Comparison of ENCODE assay signal across 11 cellular contexts in genomic region chr15:66401130-66402021, GRCh38. TPM values are rescaled to one million over a fixed set of nuclear protein-coding genes. Genes with fewer than 3 reads are reported as not detected.
A peak's percentile ranks its signal among the peaks of the same experiment; 100 is the strongest.
DNase-seq lines count a peak whose midpoint lies in the region; ATAC-seq and TF ChIP-seq lines count a peak whose summit lies in the region.
"Had no signal": no experiment of that assay in that cellular context is flagged by ENCODE, and none has a peak within 500 bp of the region (broad histone marks: within the 10 kb centered on the region; RNA-seq: fewer than 3 reads in every experiment).

No MANE protein-coding gene starts in this region.

- H2AFZ ChIP-seq in OCI-LY1 (ENCODE audit: low read length) (no peak overlapping the region), mammary epithelial cell (ENCODE audit: low read depth, low read length) (no peak overlapping the region)

- H3K9me2 ChIP-seq in OCI-LY1 (ENCODE audit: low read depth, low read length) = no peaks in the 10 kb centered on the region

- CTCF ChIA-PET in activated CD4-positive, alpha-beta T cell treated with anti-CD3 and anti-CD28 coated beads, Interleukin-2, amount 10 ng/mL, durations not matched to agents 7 days and 5 days (lab: Charles Lee) = interaction anchor here (0.5 to 1.5 kb wide), 8 partner anchors 10 to 573 kb away, joined by 3 to 4 read pairs (median 3); no protein-coding TSS in a partner anchor
- CTCF ChIA-PET in mammary epithelial cell (lab: Charles Lee; ENCODE audit: low non-redundant PET) = no interaction called here

- DNase-seq in activated CD4-positive, alpha-beta T cell treated with anti-CD3 and anti-CD28 coated beads, Interleukin-2, amount 10 ng/mL, durations not matched to agents 7 days and 5 days = peak; percentile 34
- no peak for DNase-seq in activated CD4-positive, alpha-beta T cell treated with anti-CD3 and anti-CD28 coated beads for 48 hours
- peak; percentile 52 for DNase-seq in mammary epithelial cell
- no peak for DNase-seq in stimulated activated effector memory CD8-positive, alpha-beta T cell treated with anti-CD3 and anti-CD28 coated beads, Interleukin-12 subunit alpha, Interleukin-12 subunit beta, amount 100 ng/mL, for 72 hours (ENCODE audit: low spot score in 2 of 2)
- DNase-seq in GM10266 (ENCODE audit: extremely low spot score) = no peak
- DNase-seq in NCI-H2171 treated with DMSO at 0.1 percent for 48 hours (lab: John Stamatoyannopoulos, UW) = no peak
- no peak for DNase-seq in NCI-H2196 (lab: John Stamatoyannopoulos, UW; ENCODE audit: unreplicated experiment)
- DNase-seq: NCI-H1105, T-helper 9 cell had no signal

- H3K9me3 ChIP-seq in OCI-LY1 (ENCODE audit: low read length) (no peaks in the 10 kb centered on the region), mammary epithelial cell (replicated peaks; ENCODE audit: insufficient read depth, low read length) (no peaks in the 10 kb centered on the region)
- H3K9me3 ChIP-seq: right atrium auricular region had no signal

- H3K27ac ChIP-seq in OCI-LY1 (ENCODE audit: low read depth, low read length, poor library complexity, severe bottlenecking) (peak overlapping the region; percentile 67), mammary epithelial cell (ENCODE audit: insufficient read depth, low read depth, low read length) (no peak overlapping the region)
- H3K27ac ChIP-seq: right atrium auricular region had no signal

- H3K9me3 Mint-ChIP-seq in activated CD4-positive, alpha-beta T cell treated with anti-CD3 and anti-CD28 coated beads, Interleukin-2, amount 10 ng/mL, durations not matched to agents 7 days and 5 days = no peaks in the 10 kb centered on the region
- no peaks in the 10 kb centered on the region for H3K9me3 Mint-ChIP-seq in stimulated activated effector memory CD8-positive, alpha-beta T cell treated with anti-CD3 and anti-CD28 coated beads, Interleukin-12 subunit alpha, Interleukin-12 subunit beta, amount 100 ng/mL, for 72 hours

- H3K4me1 ChIP-seq in OCI-LY1 (ENCODE audit: insufficient read depth, low read length, severe bottlenecking) (peaks cover 64% of the 10 kb centered on the region), mammary epithelial cell (ENCODE audit: insufficient read depth, low read length) (peaks cover 22% of the 10 kb centered on the region)

- peaks cover 22% of the 10 kb centered on the region for H3K36me3 ChIP-seq in OCI-LY1 (ENCODE audit: insufficient read depth, low read length)
- peaks cover 3% of the 10 kb centered on the region for H3K36me3 ChIP-seq in mammary epithelial cell (ENCODE audit: insufficient read depth, low read length)
- H3K36me3 ChIP-seq: right atrium auricular region had no signal

- in situ Hi-C loops in mammary epithelial cell (cut with MboI; ENCODE audit: low sequenced_read_pairs in 2 of 2) = no loop called here

- H3K9ac ChIP-seq in OCI-LY1 (ENCODE audit: low read length) = peak overlapping the region; percentile 20; the same call in 1 of the 2 replicates
- H3K9ac ChIP-seq in mammary epithelial cell (ENCODE audit: insufficient read depth, low read length) = no peak overlapping the region

- peaks cover 34% of the 10 kb centered on the region for H3K36me3 Mint-ChIP-seq in activated CD4-positive, alpha-beta T cell treated with anti-CD3 and anti-CD28 coated beads, Interleukin-2, amount 10 ng/mL, durations not matched to agents 7 days and 5 days (ENCODE audit: low read depth)
- H3K36me3 Mint-ChIP-seq in stimulated activated effector memory CD8-positive, alpha-beta T cell treated with anti-CD3 and anti-CD28 coated beads, Interleukin-12 subunit alpha, Interleukin-12 subunit beta, amount 100 ng/mL, for 72 hours = peaks cover 61% of the 10 kb centered on the region

- no peaks in the 10 kb centered on the region for H3K27me3 Mint-ChIP-seq in activated CD4-positive, alpha-beta T cell treated with anti-CD3 and anti-CD28 coated beads, Interleukin-2, amount 10 ng/mL, durations not matched to agents 7 days and 5 days

- H3K27me3 ChIP-seq in OCI-LY1 (ENCODE audit: insufficient read depth, low read length) (no peaks in the 10 kb centered on the region), mammary epithelial cell (ENCODE audit: insufficient read depth, low read length) (no peaks in the 10 kb centered on the region)
- H3K27me3 ChIP-seq: right atrium auricular region had no signal

- TF ChIP-seq CTCF in OCI-LY1 (IDR thresholded peaks at IDR 0.05; ENCODE audit: low read length) (peak; percentile 18; the same call in 1 of the 2 replicates), mammary epithelial cell (conservative IDR thresholded peaks at IDR 0.05 in 1 of 2, IDR thresholded peaks at IDR 0.05 in 1 of 2; ENCODE audit: extremely low read depth in 1 of 2, insufficient read depth in 1 of 2, low read depth in 1 of 2, low read length in 2 of 2) (no peak), GM10266 (IDR thresholded peaks at IDR 0.05; ENCODE audit: control insufficient read depth, insufficient read depth, low read depth, missing control alignments) (no peak)

- H3K4me1 Mint-ChIP-seq in activated CD4-positive, alpha-beta T cell treated with anti-CD3 and anti-CD28 coated beads, Interleukin-2, amount 10 ng/mL, durations not matched to agents 7 days and 5 days = peaks cover 80% of the 10 kb centered on the region
- H3K4me1 Mint-ChIP-seq in stimulated activated effector memory CD8-positive, alpha-beta T cell treated with anti-CD3 and anti-CD28 coated beads, Interleukin-12 subunit alpha, Interleukin-12 subunit beta, amount 100 ng/mL, for 72 hours = peaks cover 66% of the 10 kb centered on the region

- dilution Hi-C loops in mammary epithelial cell (cut with HindIII; ENCODE audit: low sequenced_read_pairs) = loop anchor here (5.0 kb wide), 1 partner anchor 84 kb away; no protein-coding TSS in a partner anchor

- no peaks in the 10 kb centered on the region for H4K20me1 ChIP-seq in OCI-LY1 (ENCODE audit: insufficient read depth, low read length)
- peaks cover 12% of the 10 kb centered on the region for H4K20me1 ChIP-seq in mammary epithelial cell (ENCODE audit: insufficient read depth, low read length)

- 99% methylated on average over 8 of the region's 8 CpGs for WGBS in mammary epithelial cell (ENCODE audit: low coverage, missing lambda C conversion rate)

- H3K27ac Mint-ChIP-seq in activated CD4-positive, alpha-beta T cell treated with anti-CD3 and anti-CD28 coated beads, Interleukin-2, amount 10 ng/mL, durations not matched to agents 7 days and 5 days = peak overlapping the region; percentile 83
- peak overlapping the region; percentile 41 for H3K27ac Mint-ChIP-seq in stimulated activated effector memory CD8-positive, alpha-beta T cell treated with anti-CD3 and anti-CD28 coated beads, Interleukin-12 subunit alpha, Interleukin-12 subunit beta, amount 100 ng/mL, for 72 hours

- peak overlapping the region; percentile 36 for H3K4me3 ChIP-seq in OCI-LY1 (ENCODE audit: low read depth, low read length, poor library complexity, severe bottlenecking)
- no peak overlapping the region for H3K4me3 ChIP-seq in mammary epithelial cell (replicated peaks in 1 of 3; ENCODE audit: insufficient read depth in 1 of 3, low read depth in 2 of 3, low read length in 3 of 3)
- H3K4me3 ChIP-seq: right atrium auricular region had no signal

- intact Hi-C loops in mammary epithelial cell (cut with micrococcal nuclease) = no loop called here

- no peaks in the 10 kb centered on the region for H3F3A ChIP-seq in OCI-LY1 (ENCODE audit: insufficient read depth, low read length)

- peak overlapping the region; percentile 59 for H3K4me3 Mint-ChIP-seq in activated CD4-positive, alpha-beta T cell treated with anti-CD3 and anti-CD28 coated beads, Interleukin-2, amount 10 ng/mL, durations not matched to agents 7 days and 5 days
- peak overlapping the region; percentile 63 for H3K4me3 Mint-ChIP-seq in stimulated activated effector memory CD8-positive, alpha-beta T cell treated with anti-CD3 and anti-CD28 coated beads, Interleukin-12 subunit alpha, Interleukin-12 subunit beta, amount 100 ng/mL, for 72 hours

- POLR2A ChIA-PET in activated CD4-positive, alpha-beta T cell treated with anti-CD3 and anti-CD28 coated beads, Interleukin-2, amount 10 ng/mL, durations not matched to agents 7 days and 5 days (lab: Charles Lee) = interaction anchor here (0.7 kb wide), 1 partner anchor 27 kb away, joined by 4 read pairs; no protein-coding TSS in a partner anchor

- H3K4me2 ChIP-seq in OCI-LY1 (ENCODE audit: low read length) (peak overlapping the region; percentile 58), mammary epithelial cell (ENCODE audit: insufficient read depth, low read depth, low read length) (peak overlapping the region; percentile 23)

- ATAC-seq in stimulated activated effector memory CD8-positive, alpha-beta T cell treated with anti-CD3 and anti-CD28 coated beads, Interleukin-12 subunit alpha, Interleukin-12 subunit beta, amount 100 ng/mL, for 72 hours = peak; percentile 49

- BruUV-seq in mammary epithelial cell (replicated peaks; lab: Mats Ljungman, UMichigan) = no TSS peak

- peaks cover 74% of the 10 kb centered on the region for H3K79me2 ChIP-seq in OCI-LY1 (ENCODE audit: insufficient read depth, low read length)
- H3K79me2 ChIP-seq in mammary epithelial cell (ENCODE audit: insufficient read depth, low read length) = peaks cover 98% of the 10 kb centered on the region

RNA-seq across cellular contexts. Expression of gene MAP2K1, which starts 14.7 kb away (rescaled TPM):
- total RNA-seq in activated CD4-positive, alpha-beta T cell treated with anti-CD3 and anti-CD28 coated beads, Interleukin-2, amount 10 ng/mL, durations not matched to agents 7 days and 5 days = 10 to 100 TPM; 72.1 to 83.0 TPM
- total RNA-seq in mammary epithelial cell = 100 to 1,000 TPM in 1 of 2 donors, 10 to 100 TPM in 1; 29.8 to 104 TPM
- 70.6 TPM for polyA plus RNA-seq in mammary epithelial cell
- 92.7 TPM for polyA minus RNA-seq in mammary epithelial cell

RNA-seq across cellular contexts. Expression of gene TIPIN, which starts 44.9 kb away (rescaled TPM):
- 10 to 100 TPM; 25.0 to 28.0 TPM for total RNA-seq in activated CD4-positive, alpha-beta T cell treated with anti-CD3 and anti-CD28 coated beads, Interleukin-2, amount 10 ng/mL, durations not matched to agents 7 days and 5 days
- 10 to 100 TPM in 1 of 2 donors, 1 to 10 TPM in 1; 7.7 to 18.1 TPM for total RNA-seq in mammary epithelial cell
- polyA plus RNA-seq in mammary epithelial cell = 8.6 TPM
- polyA minus RNA-seq in mammary epithelial cell = 1.3 TPM

Comparison
In these comparisons a context has a peak if more than half of its experiments do, and no peak if none do; other contexts are left out.
1. DNase-seq: peak in activated CD4-positive, alpha-beta T cell treated with anti-CD3 and anti-CD28 coated beads, Interleukin-2, amount 10 ng/mL, durations not matched to agents 7 days and 5 days (single experiment) and mammary epithelial cell (single experiment); none in activated CD4-positive, alpha-beta T cell treated with anti-CD3 and anti-CD28 coated beads for 48 hours (single experiment), stimulated activated effector memory CD8-positive, alpha-beta T cell treated with anti-CD3 and anti-CD28 coated beads, Interleukin-12 subunit alpha, Interleukin-12 subunit beta, amount 100 ng/mL, for 72 hours (0 of 2), GM10266 (single experiment), NCI-H2171 treated with DMSO at 0.1 percent for 48 hours (single experiment) and NCI-H2196 (single experiment).